In genomic region chr7:37079420-37079819, GRCh38 we compare ENCODE assay signal across 26 cellular contexts.
"Had no signal": no experiment of that assay in that cellular context is flagged by ENCODE, and none has a peak within 500 bp of the region (broad histone marks: within the 10 kb centered on the region; RNA-seq: fewer than 3 reads in every experiment).

No MANE protein-coding gene starts in this region.

- H3K36me3 ChIP-seq: esophagus squamous epithelium, lower lobe of right lung, suprapubic skin, transverse colon, upper lobe of right lung, vagina had no signal

- FAIRE-seq: colon, endothelial cell of umbilical vein had no signal

- H3K27me3 Mint-ChIP-seq: dendritic cell treated with granulocyte-macrophage colony-stimulating factor and Interleukin-4, amounts not matched to agents 40 ng/mL and 50 ng/mL, for 4 days; naive thymus-derived CD8-positive, alpha-beta T cell; stimulated activated naive B cell treated with anti-CD40 and anti-IgM and Interleukin-4, amounts not matched to agents 10 μg/mL and 1 μg/mL and 100 μg/mL, for 72 hours; stimulated activated naive CD8-positive, alpha-beta T cell treated with anti-CD3 and anti-CD28 coated beads, Interleukin-15, amount 100 ng/mL, for 72 hours had no signal

- H3K4me1 Mint-ChIP-seq: nephron progenitor cell had no signal

- H3K9me3 ChIP-seq: esophagus squamous epithelium, heart right ventricle, left lung, lower lobe of right lung, psoas muscle, spleen, suprapubic skin, transverse colon, upper lobe of right lung, vagina had no signal

- ATAC-seq: heart right ventricle; left lung; lower lobe of right lung; naive thymus-derived CD8-positive, alpha-beta T cell; psoas muscle; right cardiac atrium; stimulated activated naive B cell treated with anti-CD40 and anti-IgM and Interleukin-4, amounts not matched to agents 10 μg/mL and 1 μg/mL and 100 μg/mL, for 72 hours; stimulated activated naive CD8-positive, alpha-beta T cell treated with anti-CD3 and anti-CD28 coated beads, Interleukin-15, amount 100 ng/mL, for 72 hours; upper lobe of right lung had no signal

- H3K27me3 ChIP-seq: esophagus squamous epithelium, heart right ventricle, left lung, spleen, suprapubic skin, transverse colon, upper lobe of right lung, vagina had no signal

- DNase-seq: effector CD8-positive, alpha-beta T cell; esophagus squamous epithelium; foreskin melanocyte; glutamatergic neuron; heart right ventricle; hippocampal formation; islet precursor cell; left lung; lower lobe of right lung; naive thymus-derived CD8-positive, alpha-beta T cell; nephron progenitor cell; nucleus accumbens; psoas muscle; right cardiac atrium; spleen; stimulated activated CD4-positive, alpha-beta T cell treated with anti-CD3 and anti-CD28 coated beads, Interleukin-4, amount 100 ng/mL, for 4 hours; stimulated activated naive B cell treated with anti-CD40 and anti-IgM and Interleukin-4, amounts not matched to agents 10 μg/mL and 1 μg/mL and 100 μg/mL, for 72 hours; stimulated activated naive CD8-positive, alpha-beta T cell treated with anti-CD3 and anti-CD28 coated beads, Interleukin-15, amount 100 ng/mL, for 72 hours; transverse colon; upper lobe of right lung had no signal

- H3K27ac Mint-ChIP-seq: dendritic cell treated with granulocyte-macrophage colony-stimulating factor and Interleukin-4, amounts not matched to agents 40 ng/mL and 50 ng/mL, for 4 days; stimulated activated naive B cell treated with anti-CD40 and anti-IgM and Interleukin-4, amounts not matched to agents 10 μg/mL and 1 μg/mL and 100 μg/mL, for 72 hours had no signal

- H3K9me3 Mint-ChIP-seq: dendritic cell treated with granulocyte-macrophage colony-stimulating factor and Interleukin-4, amounts not matched to agents 40 ng/mL and 50 ng/mL, for 4 days; naive thymus-derived CD8-positive, alpha-beta T cell; nephron progenitor cell; stimulated activated naive B cell treated with anti-CD40 and anti-IgM and Interleukin-4, amounts not matched to agents 10 μg/mL and 1 μg/mL and 100 μg/mL, for 72 hours; stimulated activated naive CD8-positive, alpha-beta T cell treated with anti-CD3 and anti-CD28 coated beads, Interleukin-15, amount 100 ng/mL, for 72 hours had no signal

- H3K4me1 ChIP-seq: left lung, psoas muscle, vagina had no signal

- H3K4me3 ChIP-seq: esophagus squamous epithelium, heart right ventricle, left lung, lower lobe of right lung, psoas muscle, skin epidermis, spleen, suprapubic skin, transverse colon, upper lobe of right lung, vagina had no signal

- H3K4me3 Mint-ChIP-seq: dendritic cell treated with granulocyte-macrophage colony-stimulating factor and Interleukin-4, amounts not matched to agents 40 ng/mL and 50 ng/mL, for 4 days; naive thymus-derived CD8-positive, alpha-beta T cell; nephron progenitor cell; stimulated activated naive B cell treated with anti-CD40 and anti-IgM and Interleukin-4, amounts not matched to agents 10 μg/mL and 1 μg/mL and 100 μg/mL, for 72 hours; stimulated activated naive CD8-positive, alpha-beta T cell treated with anti-CD3 and anti-CD28 coated beads, Interleukin-15, amount 100 ng/mL, for 72 hours had no signal

- H3K27ac ChIP-seq: esophagus squamous epithelium, heart right ventricle, left lung, lower lobe of right lung, psoas muscle, skin epidermis, spleen, suprapubic skin, transverse colon, upper lobe of right lung, vagina had no signal
